ENCODE assay signal across 20 cellular contexts in the genomic region with DNA sequence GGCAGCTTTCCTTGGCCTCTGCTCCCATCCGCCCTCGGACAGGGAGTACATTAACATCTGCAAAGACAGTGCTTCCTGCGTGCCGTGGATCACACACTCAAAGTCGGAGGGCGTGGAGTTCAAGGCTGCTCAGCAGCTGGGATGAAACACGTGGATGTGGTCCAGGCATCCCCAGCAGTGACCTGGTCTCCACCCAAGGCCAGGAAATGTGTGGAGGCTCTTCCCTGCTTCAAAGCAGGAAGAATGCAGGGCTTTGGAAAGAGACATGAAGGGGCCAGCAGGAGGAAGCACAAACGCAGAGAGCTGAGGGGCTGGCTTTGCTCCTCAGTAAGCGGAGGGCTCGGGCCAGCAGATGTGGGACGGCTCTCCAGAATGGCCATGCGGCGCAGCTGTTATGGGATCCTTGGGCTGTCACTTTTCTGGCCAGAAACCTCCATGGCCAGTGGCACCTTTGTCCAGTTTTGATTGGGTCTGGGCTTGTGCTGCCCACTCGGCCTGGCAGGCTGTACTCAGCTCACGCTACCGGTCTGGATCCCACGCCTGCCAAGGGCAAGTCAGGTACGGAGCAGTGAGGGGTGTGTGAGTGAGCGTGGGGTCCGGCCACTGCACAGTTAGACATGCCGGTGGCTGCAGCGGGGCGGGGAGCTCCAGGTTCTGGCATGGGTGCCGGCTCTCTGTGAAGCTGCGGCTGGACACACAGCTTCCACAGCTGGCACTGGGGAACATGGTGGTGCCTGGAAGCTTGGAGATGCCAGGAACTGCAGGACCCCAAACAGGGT.
DNase-seq lines count a peak whose midpoint lies in the region; ATAC-seq and TF ChIP-seq lines count a peak whose summit lies in the region.
"Had no signal": no experiment of that assay in that cellular context is flagged by ENCODE, and none has a peak within 500 bp of the region (broad histone marks: within the 10 kb centered on the region; RNA-seq: fewer than 3 reads in every experiment).

No MANE protein-coding gene starts in this region.

- H3K9me3 Mint-ChIP-seq in activated T-cell treated with anti-CD3 and anti-CD28 coated beads, Interleukin-2, amount 50 U/mL, for 24 hours: no peaks in the 10 kb centered on the region
- H3K9me3 Mint-ChIP-seq: CD4-positive, alpha-beta T cell; central memory CD8-positive, alpha-beta T cell had no signal

- H3K9ac ChIP-seq in PC-3 (ENCODE audit: low read length): no peak overlapping the region

- DNase-seq in activated T-cell treated with anti-CD3 and anti-CD28 coated beads, Interleukin-2, amount 50 U/mL, for 24 hours: peak; percentile 20
- no peak for DNase-seq in activated T-cell treated with anti-CD3 and anti-CD28 coated beads, Interleukin-2, amount 50 U/mL, for 1 hour
- peak; percentile 29 to 68 (median 50) for DNase-seq in body of pancreas
- peak; percentile 72 for DNase-seq in left lobe of liver (ENCODE audit: low spot score)
- peak; percentile 10 for DNase-seq in stimulated activated CD8-positive, alpha-beta memory T cell treated with anti-CD3 and anti-CD28 coated beads, Interleukin-4, amount 100 ng/mL, for 48 hours
- no peak for DNase-seq in foreskin melanocyte
- no peak for DNase-seq in PC-3
- DNase-seq: activated CD4-positive, alpha-beta T cell treated with anti-CD3 and anti-CD28 coated beads for 48 hours; DMS53; Karpas-422; left cardiac atrium; mucosa of descending colon; NCI-H1105; NCI-H2107; stimulated activated naive CD4-positive, alpha-beta T cell had no signal

- TF ChIP-seq POLR2A in body of pancreas (IDR thresholded peaks at IDR 0.05): no peak

- intact Hi-C loops in body of pancreas (cut with DNase I): no loop called here
- intact Hi-C loops in PC-3 (cut with micrococcal nuclease): no loop called here

- no TSS peak for BruUV-seq in PC-3 (replicated peaks; lab: Mats Ljungman, UMichigan)

- ATAC-seq in body of pancreas (peak; percentile 26), left lobe of liver (peak; percentile 53), esophagus mucosa (no peak), PC-3 (no peak)
- ATAC-seq: A549, mucosa of descending colon had no signal

- H2AFZ ChIP-seq in PC-3 (ENCODE audit: low read length): no peak overlapping the region

- no peak overlapping the region for H3K4me2 ChIP-seq in PC-3 (ENCODE audit: low read length)
- H3K4me2 ChIP-seq: A549 had no signal

- H3K27ac ChIP-seq in body of pancreas (peak overlapping the region in 2 of 4 donors; percentile 37 to 43), PC-3 (ENCODE audit: low read length) (no peak overlapping the region)
- H3K27ac ChIP-seq: A549, adrenal gland had no signal

- H3K4me1 ChIP-seq in body of pancreas (peaks cover 28% of the 10 kb centered on the region), PC-3 (ENCODE audit: insufficient read depth, low read length) (no peaks in the 10 kb centered on the region)
- H3K4me1 ChIP-seq: A549, adrenal gland had no signal

- H3K27ac Mint-ChIP-seq in activated T-cell treated with anti-CD3 and anti-CD28 coated beads, Interleukin-2, amount 50 U/mL, for 24 hours: no peak overlapping the region
- H3K27ac Mint-ChIP-seq: CD4-positive, alpha-beta T cell had no signal

- 21 to 26% methylated on average over 11 to 25 of the region's 25 CpGs for WGBS in body of pancreas, 2 donors

- no peaks in the 10 kb centered on the region for H3K36me3 ChIP-seq in body of pancreas (replicated peaks in 1 of 2; ENCODE audit: insufficient read depth in 1 of 2, low read depth in 2 of 2)
- H3K36me3 ChIP-seq in PC-3 (ENCODE audit: low read depth, low read length): no peaks in the 10 kb centered on the region
- H3K36me3 ChIP-seq: adrenal gland had no signal

- no peak overlapping the region for H3K4me3 Mint-ChIP-seq in activated T-cell treated with anti-CD3 and anti-CD28 coated beads, Interleukin-2, amount 50 U/mL, for 24 hours
- H3K4me3 Mint-ChIP-seq: CD4-positive, alpha-beta T cell; central memory CD8-positive, alpha-beta T cell had no signal

- no peaks in the 10 kb centered on the region for H3K9me3 ChIP-seq in body of pancreas
- H3K9me3 ChIP-seq in PC-3 (ENCODE audit: low read length): no peaks in the 10 kb centered on the region
- H3K9me3 ChIP-seq: A549, adrenal gland, mucosa of descending colon had no signal

- POLR2A ChIA-PET in PC-3 (lab: Charles Lee; ENCODE audit: unreplicated experiment): no interaction called here

- H3K36me3 Mint-ChIP-seq in activated T-cell treated with anti-CD3 and anti-CD28 coated beads, Interleukin-2, amount 50 U/mL, for 24 hours (ENCODE audit: low read depth): no peaks in the 10 kb centered on the region

- no peaks in the 10 kb centered on the region for H3F3A ChIP-seq in PC-3 (ENCODE audit: low read length, unreplicated experiment)

- no peaks in the 10 kb centered on the region for H3K79me2 ChIP-seq in PC-3 (ENCODE audit: low read length)

- no peaks in the 10 kb centered on the region for H3K4me1 Mint-ChIP-seq in activated T-cell treated with anti-CD3 and anti-CD28 coated beads, Interleukin-2, amount 50 U/mL, for 24 hours (ENCODE audit: low read depth)
- H3K4me1 Mint-ChIP-seq: central memory CD8-positive, alpha-beta T cell had no signal

- H3K4me3 ChIP-seq in body of pancreas: no peak overlapping the region
- H3K4me3 ChIP-seq in PC-3 (ENCODE audit: low read length): no peak overlapping the region
- H3K4me3 ChIP-seq: A549, adrenal gland, mucosa of descending colon had no signal

- no peak for TF ChIP-seq CTCF in body of pancreas (IDR thresholded peaks at IDR 0.05)
- TF ChIP-seq CTCF in PC-3 (conservative IDR thresholded peaks at IDR 0.05; ENCODE audit: low read depth, low read length): no peak

- CTCF ChIA-PET in PC-3 (lab: Charles Lee): no interaction called here

- H3K9me2 ChIP-seq in PC-3 (replicated peaks; ENCODE audit: low read length): no peaks in the 10 kb centered on the region

- no peaks in the 10 kb centered on the region for H3K27me3 Mint-ChIP-seq in activated T-cell treated with anti-CD3 and anti-CD28 coated beads, Interleukin-2, amount 50 U/mL, for 24 hours
- H3K27me3 Mint-ChIP-seq: CD4-positive, alpha-beta T cell had no signal

- H3K27me3 ChIP-seq in body of pancreas (no peaks in the 10 kb centered on the region), PC-3 (ENCODE audit: low read length) (no peaks in the 10 kb centered on the region)

- no peaks in the 10 kb centered on the region for H4K20me1 ChIP-seq in PC-3 (ENCODE audit: low read length)

Comparison
In these comparisons a context has a peak if more than half of its experiments do, and no peak if none do; other contexts are left out.
1. DNase-seq: peak in activated T-cell treated with anti-CD3 and anti-CD28 coated beads, Interleukin-2, amount 50 U/mL, for 24 hours (single experiment), body of pancreas (4 of 4), left lobe of liver (single experiment) and stimulated activated CD8-positive, alpha-beta memory T cell treated with anti-CD3 and anti-CD28 coated beads, Interleukin-4, amount 100 ng/mL, for 48 hours (single experiment); none in activated T-cell treated with anti-CD3 and anti-CD28 coated beads, Interleukin-2, amount 50 U/mL, for 1 hour (single experiment), foreskin melanocyte (single experiment) and PC-3 (single experiment).
2. ATAC-seq: peak in body of pancreas (single experiment) and left lobe of liver (single experiment); none in esophagus mucosa (single experiment) and PC-3 (single experiment).